In genomic region chr19:19217110-19217509, GRCh38 we compare ENCODE assay signal across 11 cellular contexts. TPM values are rescaled to one million over a fixed set of nuclear protein-coding genes. Genes with fewer than 3 reads are reported as not detected.
DNase-seq lines count a peak whose midpoint lies in the region; FAIRE-seq and TF ChIP-seq lines count a peak whose summit lies in the region.
"Had no signal": no experiment of that assay in that cellular context is flagged by ENCODE, and none has a peak within 500 bp of the region (broad histone marks: within the 10 kb centered on the region; RNA-seq: fewer than 3 reads in every experiment).

No MANE protein-coding gene starts in this region.

- H3K4me1 ChIP-seq in OCI-LY1 (ENCODE audit: insufficient read depth, low read length, severe bottlenecking), result no peaks in the 10 kb centered on the region
- H3K4me1 ChIP-seq in endothelial cell of umbilical vein (ENCODE audit: control insufficient read depth, extremely low read depth, insufficient read depth, low read length), result no peaks in the 10 kb centered on the region
- H3K4me1 ChIP-seq in esophagus muscularis mucosa, result no peaks in the 10 kb centered on the region

- no peak overlapping the region for H3K4me2 ChIP-seq in OCI-LY1 (ENCODE audit: low read length)
- no peak overlapping the region for H3K4me2 ChIP-seq in endothelial cell of umbilical vein (ENCODE audit: insufficient read depth, low read length)

- TF ChIP-seq CTCF in OCI-LY1 (IDR thresholded peaks at IDR 0.05; ENCODE audit: low read length) (peak; percentile 11; the same call in 1 of the 2 replicates), endothelial cell of umbilical vein (IDR thresholded peaks at IDR 0.05; ENCODE audit: extremely low read depth in 1 of 2, insufficient read depth in 1 of 2, low read depth in 1 of 2, low read length in 2 of 2) (peak; percentile 7 to 11), esophagus muscularis mucosa (IDR thresholded peaks at IDR 0.05) (no peak)

- H3K79me2 ChIP-seq in OCI-LY1 (ENCODE audit: insufficient read depth, low read length) (no peaks in the 10 kb centered on the region), endothelial cell of umbilical vein (ENCODE audit: control insufficient read depth, insufficient read depth, low read length) (no peaks in the 10 kb centered on the region)

- no peaks in the 10 kb centered on the region for H3K36me3 ChIP-seq in H7 (replicated peaks; ENCODE audit: control insufficient read depth, insufficient read depth, low read length)
- no peaks in the 10 kb centered on the region for H3K36me3 ChIP-seq in OCI-LY1 (ENCODE audit: insufficient read depth, low read length)
- no peaks in the 10 kb centered on the region for H3K36me3 ChIP-seq in endothelial cell of umbilical vein (ENCODE audit: control insufficient read depth in 2 of 2, extremely low read depth in 1 of 2, insufficient read depth in 2 of 2, low read length in 2 of 2)
- H3K36me3 ChIP-seq in esophagus muscularis mucosa, result no peaks in the 10 kb centered on the region

- H3K9me3 ChIP-seq in OCI-LY1 (ENCODE audit: low read length) (no peaks in the 10 kb centered on the region), endothelial cell of umbilical vein (replicated peaks; ENCODE audit: control insufficient read depth, insufficient read depth, low read length) (no peaks in the 10 kb centered on the region), esophagus muscularis mucosa (no peaks in the 10 kb centered on the region)

- no peak overlapping the region for H2AFZ ChIP-seq in OCI-LY1 (ENCODE audit: low read length)
- H2AFZ ChIP-seq in endothelial cell of umbilical vein (ENCODE audit: low read depth, low read length), result no peak overlapping the region

- peak; percentile 56 for DNase-seq in A172 (ENCODE audit: low spot score)
- peak; percentile 83 for DNase-seq in H7
- DNase-seq in endothelial cell of umbilical vein (ENCODE audit: low read depth, low spot score), result no peak
- DNase-seq in anterior cingulate cortex (lab: John Stamatoyannopoulos, UW), result no peak
- no peak for DNase-seq in esophagus muscularis mucosa (ENCODE audit: extremely low spot score)
- no peak for DNase-seq in NCI-H2029 treated with DMSO at 0.1 percent for 48 hours (lab: John Stamatoyannopoulos, UW)
- DNase-seq in SIG-M5 (lab: John Stamatoyannopoulos, UW), result no peak
- DNase-seq: activated CD8-positive, alpha-beta T cell treated with anti-CD3 and anti-CD28 coated beads, Interleukin-2, amount 10 ng/mL, durations not matched to agents 7 days and 5 days had no signal

- CTCF ChIA-PET in endothelial cell of umbilical vein (lab: Charles Lee), result interaction anchor here (2.9 kb wide), 1 partner anchor 8 kb away, joined by 9 read pairs; no protein-coding TSS in a partner anchor

- H3K4me3 ChIP-seq in H7 (ENCODE audit: insufficient read depth, low read depth, low read length) (no peak overlapping the region), OCI-LY1 (ENCODE audit: low read depth, low read length, poor library complexity, severe bottlenecking) (no peak overlapping the region), endothelial cell of umbilical vein (replicated peaks in 1 of 3; ENCODE audit: insufficient read depth in 1 of 3, low read depth in 1 of 3, low read length in 3 of 3) (no peak overlapping the region), esophagus muscularis mucosa (no peak overlapping the region)

- no peaks in the 10 kb centered on the region for H4K20me1 ChIP-seq in OCI-LY1 (ENCODE audit: insufficient read depth, low read length)
- no peaks in the 10 kb centered on the region for H4K20me1 ChIP-seq in endothelial cell of umbilical vein (replicated peaks; ENCODE audit: control insufficient read depth, extremely low read depth, insufficient read depth, low read length)

- no peaks in the 10 kb centered on the region for H3F3A ChIP-seq in OCI-LY1 (ENCODE audit: insufficient read depth, low read length)

- no peak for FAIRE-seq in endothelial cell of umbilical vein (lab: Jason Lieb, UNC)

- intact Hi-C loops in endothelial cell of umbilical vein (cut with micrococcal nuclease) (no loop called here), esophagus muscularis mucosa (cut with DNase I) (no loop called here)

- POLR2A ChIA-PET in endothelial cell of umbilical vein (lab: Charles Lee), result no interaction called here

- H3K9me2 ChIP-seq in OCI-LY1 (ENCODE audit: low read depth, low read length), result no peaks in the 10 kb centered on the region

- 62% methylated on average over 4 of the region's 4 CpGs for WGBS in esophagus muscularis mucosa

- BruUV-seq in endothelial cell of umbilical vein (replicated peaks; lab: Mats Ljungman, UMichigan), result no TSS peak

- no peaks in the 10 kb centered on the region for H3K9me1 ChIP-seq in endothelial cell of umbilical vein (replicated peaks; ENCODE audit: control insufficient read depth, extremely low read depth, insufficient read depth, low read length)

- no peak overlapping the region for H3K27ac ChIP-seq in OCI-LY1 (ENCODE audit: low read depth, low read length, poor library complexity, severe bottlenecking)
- H3K27ac ChIP-seq in endothelial cell of umbilical vein (ENCODE audit: insufficient read depth, low read depth, low read length), result no peak overlapping the region
- no peak overlapping the region for H3K27ac ChIP-seq in esophagus muscularis mucosa (replicated peaks in 1 of 4)
- H3K27ac ChIP-seq: C4-2B had no signal

- H3K9ac ChIP-seq in OCI-LY1 (ENCODE audit: low read length), result no peak overlapping the region
- H3K9ac ChIP-seq in endothelial cell of umbilical vein (replicated peaks; ENCODE audit: extremely low read depth, insufficient read depth, low read length), result no peak overlapping the region

- dilution Hi-C loops in endothelial cell of umbilical vein (cut with MboI; ENCODE audit: extremely low pct_ligation_motif_present, low sequenced_read_pairs), result no loop called here

- TF ChIP-seq EP300 in esophagus muscularis mucosa (IDR thresholded peaks at IDR 0.05), result no peak

- no peak for TF ChIP-seq POLR2A in endothelial cell of umbilical vein (IDR thresholded peaks at IDR 0.05; ENCODE audit: low read depth, low read length)
- TF ChIP-seq POLR2A in esophagus muscularis mucosa (IDR thresholded peaks at IDR 0.05; ENCODE audit: low read depth), result no peak

- H3K27me3 ChIP-seq in H7 (ENCODE audit: control insufficient read depth, insufficient read depth, low read length) (peaks cover 27% of the 10 kb centered on the region), OCI-LY1 (ENCODE audit: insufficient read depth, low read length) (peaks cover 4% of the 10 kb centered on the region; the same call in 1 of the 2 replicates), endothelial cell of umbilical vein (ENCODE audit: control insufficient read depth in 2 of 2, insufficient read depth in 2 of 2, low read length in 2 of 2) (peaks cover 4 to 8% of the 10 kb centered on the region in 2 experiments), esophagus muscularis mucosa (peaks cover 0 to 84% (median 10%) of the 10 kb centered on the region in 4 donors)

RNA-seq across cellular contexts. Expression of gene NCAN, which starts 5.4 kb away (rescaled TPM):
- not detected in 2 replicates for total RNA-seq in A172 (2014; rRNA removed; shearing (Covaris generic))
- 0.81 and 1.7 TPM in 2 replicates for total RNA-seq in H7 (2014; rRNA removed; shearing (Covaris generic))
- total RNA-seq in endothelial cell of umbilical vein, result not detected in 2 replicates
- not detected in 2 replicates for polyA plus RNA-seq in endothelial cell of umbilical vein
- not detected in 2 replicates for polyA plus RNA-seq in endothelial cell of umbilical vein (2011; cell fraction: cytosol; rRNA removed)
- polyA plus RNA-seq in endothelial cell of umbilical vein (2011; cell fraction: nucleus; rRNA removed), result not detected in 2 replicates
- polyA plus RNA-seq in endothelial cell of umbilical vein (2012), result not detected in 2 replicates
- not detected in 2 replicates for polyA minus RNA-seq in endothelial cell of umbilical vein
- polyA minus RNA-seq in endothelial cell of umbilical vein (2011; cell fraction: cytosol; rRNA and poly(A)+ RNA removed), result not detected
- not detected in 2 replicates for polyA minus RNA-seq in endothelial cell of umbilical vein (2011; cell fraction: nucleus; rRNA and poly(A)+ RNA removed)
- total RNA-seq in esophagus muscularis mucosa, result under 1 TPM in 1 of 4 donors, not detected in 3; 0.17 TPM
- total RNA-seq: activated CD8-positive, alpha-beta T cell treated with anti-CD3 and anti-CD28 coated beads, Interleukin-2, amount 10 ng/mL, durations not matched to agents 7 days and 5 days; mucosa of gallbladder had no signal

RNA-seq across cellular contexts. Expression of gene NR2C2AP, which starts 13.9 kb away (rescaled TPM):
- 30.3 and 30.6 TPM in 2 replicates for total RNA-seq in A172 (2014; rRNA removed; shearing (Covaris generic))
- 25.8 and 31.4 TPM in 2 replicates for total RNA-seq in H7 (2014; rRNA removed; shearing (Covaris generic))
- total RNA-seq in endothelial cell of umbilical vein, result 16.6 and 17.5 TPM in 2 replicates
- 11.9 and 13.4 TPM in 2 replicates for polyA plus RNA-seq in endothelial cell of umbilical vein
- polyA plus RNA-seq in endothelial cell of umbilical vein (2011; cell fraction: cytosol; rRNA removed), result 15.6 and 18.1 TPM in 2 replicates
- 11.0 and 12.6 TPM in 2 replicates for polyA plus RNA-seq in endothelial cell of umbilical vein (2011; cell fraction: nucleus; rRNA removed)
- 12.9 and 13.6 TPM in 2 replicates for polyA plus RNA-seq in endothelial cell of umbilical vein (2012)
- polyA minus RNA-seq in endothelial cell of umbilical vein, result 6.9 and 8.3 TPM in 2 replicates
- polyA minus RNA-seq in endothelial cell of umbilical vein (2011; cell fraction: cytosol; rRNA and poly(A)+ RNA removed), result 8.1 TPM
- 2.5 and 2.8 TPM in 2 replicates for polyA minus RNA-seq in endothelial cell of umbilical vein (2011; cell fraction: nucleus; rRNA and poly(A)+ RNA removed)
- 10 to 100 TPM in 3 of 4 donors, 1 to 10 TPM in 1; 10.0 to 18.0 (median 16.5) TPM for total RNA-seq in esophagus muscularis mucosa

RNA-seq across cellular contexts. Expression of gene RFXANK, which starts 25.1 kb away (rescaled TPM):
- total RNA-seq in A172 (2014; rRNA removed; shearing (Covaris generic)), result 122 TPM in 2 replicates
- total RNA-seq in H7 (2014; rRNA removed; shearing (Covaris generic)), result 43.5 and 51.0 TPM in 2 replicates
- total RNA-seq in endothelial cell of umbilical vein, result 105 and 118 TPM in 2 replicates
- 124 and 146 TPM in 2 replicates for polyA plus RNA-seq in endothelial cell of umbilical vein
- 72.0 and 99.3 TPM in 2 replicates for polyA plus RNA-seq in endothelial cell of umbilical vein (2011; cell fraction: cytosol; rRNA removed)
- polyA plus RNA-seq in endothelial cell of umbilical vein (2011; cell fraction: nucleus; rRNA removed), result 138 and 160 TPM in 2 replicates
- polyA plus RNA-seq in endothelial cell of umbilical vein (2012), result 129 and 136 TPM in 2 replicates
- polyA minus RNA-seq in endothelial cell of umbilical vein, result 49.7 and 66.9 TPM in 2 replicates
- 47.1 TPM for polyA minus RNA-seq in endothelial cell of umbilical vein (2011; cell fraction: cytosol; rRNA and poly(A)+ RNA removed)
- 33.6 and 44.3 TPM in 2 replicates for polyA minus RNA-seq in endothelial cell of umbilical vein (2011; cell fraction: nucleus; rRNA and poly(A)+ RNA removed)
- 10 to 100 TPM; 34.8 to 49.2 (median 38.2) TPM for total RNA-seq in esophagus muscularis mucosa

RNA-seq across cellular contexts. Expression of gene BORCS8, which starts 25.2 kb away (rescaled TPM):
- total RNA-seq in A172 (2014; rRNA removed; shearing (Covaris generic)), result 22.0 and 25.6 TPM in 2 replicates
- 12.5 and 18.9 TPM in 2 replicates for total RNA-seq in H7 (2014; rRNA removed; shearing (Covaris generic))
- 35.6 and 45.8 TPM in 2 replicates for total RNA-seq in endothelial cell of umbilical vein
- 37.4 and 49.7 TPM in 2 replicates for polyA plus RNA-seq in endothelial cell of umbilical vein
- 30.4 and 34.0 TPM in 2 replicates for polyA plus RNA-seq in endothelial cell of umbilical vein (2011; cell fraction: cytosol; rRNA removed)
- 27.2 and 27.9 TPM in 2 replicates for polyA plus RNA-seq in endothelial cell of umbilical vein (2011; cell fraction: nucleus; rRNA removed)
- polyA plus RNA-seq in endothelial cell of umbilical vein (2012), result 23.4 and 24.3 TPM in 2 replicates
- 28.2 and 29.3 TPM in 2 replicates for polyA minus RNA-seq in endothelial cell of umbilical vein
- 7.0 TPM for polyA minus RNA-seq in endothelial cell of umbilical vein (2011; cell fraction: cytosol; rRNA and poly(A)+ RNA removed)
- 11.6 and 18.9 TPM in 2 replicates for polyA minus RNA-seq in endothelial cell of umbilical vein (2011; cell fraction: nucleus; rRNA and poly(A)+ RNA removed)
- total RNA-seq in esophagus muscularis mucosa, result 10 to 100 TPM; 10.8 to 16.1 (median 12.5) TPM

RNA-seq across cellular contexts. Expression of gene MEF2B, which starts 47.0 kb away (rescaled TPM):
- total RNA-seq in A172 (2014; rRNA removed; shearing (Covaris generic)), result not detected in 2 replicates
- 0.80 TPM in 1 of 2 replicates, not detected in the other for total RNA-seq in H7 (2014; rRNA removed; shearing (Covaris generic))
- total RNA-seq in endothelial cell of umbilical vein (1.2 and 1.3 TPM in 2 replicates), esophagus muscularis mucosa (not detected)
- polyA plus RNA-seq in endothelial cell of umbilical vein, result 0.52 and 0.65 TPM in 2 replicates
- 0.21 and 0.49 TPM in 2 replicates for polyA plus RNA-seq in endothelial cell of umbilical vein (2011; cell fraction: cytosol; rRNA removed)
- 1.4 and 1.7 TPM in 2 replicates for polyA plus RNA-seq in endothelial cell of umbilical vein (2011; cell fraction: nucleus; rRNA removed)
- polyA plus RNA-seq in endothelial cell of umbilical vein (2012), result 0.48 and 0.86 TPM in 2 replicates
- polyA minus RNA-seq in endothelial cell of umbilical vein, result not detected in 2 replicates
- not detected for polyA minus RNA-seq in endothelial cell of umbilical vein (2011; cell fraction: cytosol; rRNA and poly(A)+ RNA removed)
- 1.8 TPM in 1 of 2 replicates, not detected in the other for polyA minus RNA-seq in endothelial cell of umbilical vein (2011; cell fraction: nucleus; rRNA and poly(A)+ RNA removed)

Comparison
In these comparisons a context has a peak if more than half of its experiments do, and no peak if none do; other contexts are left out.
1. DNase-seq: peak in A172 (single experiment) and H7 (single experiment); none in endothelial cell of umbilical vein (single experiment), anterior cingulate cortex (0 of 58), esophagus muscularis mucosa (single experiment), NCI-H2029 treated with DMSO at 0.1 percent for 48 hours (single experiment) and SIG-M5 (single experiment).
2. CTCF ChIP-seq: peak in OCI-LY1 (single experiment) and endothelial cell of umbilical vein (2 of 2); none in esophagus muscularis mucosa (0 of 3).